1 cellular context compared by ENCODE assay signal in the genomic region with DNA sequence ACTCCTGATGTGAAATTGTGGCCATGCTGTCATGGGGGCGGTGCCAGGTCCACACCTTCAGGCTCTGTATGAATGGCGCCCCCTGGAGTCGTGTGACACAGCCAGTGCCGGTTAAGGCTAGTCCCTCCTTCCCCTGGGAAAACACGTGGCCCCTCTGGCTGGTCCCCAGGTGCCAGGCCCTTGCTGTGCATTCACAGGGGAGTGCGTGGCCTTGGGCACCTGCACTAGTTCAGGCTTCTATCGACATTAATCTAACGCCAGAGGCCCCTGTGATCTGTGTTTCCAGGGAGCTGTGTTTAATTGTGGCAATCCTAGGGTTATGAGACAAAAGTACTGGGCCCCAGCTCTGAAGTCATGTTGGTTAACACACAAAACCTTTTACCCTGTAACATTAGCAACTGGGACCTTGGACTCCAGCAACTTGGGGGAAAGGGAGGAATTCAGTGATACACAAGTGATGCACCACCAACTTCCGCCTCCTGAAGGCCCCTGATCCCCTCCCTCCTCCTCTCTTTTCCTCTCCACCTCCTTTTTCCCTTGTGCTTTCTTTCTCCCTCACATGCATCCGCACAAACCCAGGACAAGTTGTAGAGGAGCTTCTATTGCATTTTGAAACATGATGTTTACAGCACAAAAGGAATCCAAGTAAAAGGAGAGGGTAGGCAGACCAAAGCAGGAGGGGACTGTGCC.
TF ChIP-seq lines count a peak whose summit lies in the region.

No MANE protein-coding gene starts in this region.

TF ChIP-seq in WTC11, 78 proteins besides CTCF, POLR2A, EP300 and RAD21 (continued from another document):
- TF ChIP-seq, protein P1, sequence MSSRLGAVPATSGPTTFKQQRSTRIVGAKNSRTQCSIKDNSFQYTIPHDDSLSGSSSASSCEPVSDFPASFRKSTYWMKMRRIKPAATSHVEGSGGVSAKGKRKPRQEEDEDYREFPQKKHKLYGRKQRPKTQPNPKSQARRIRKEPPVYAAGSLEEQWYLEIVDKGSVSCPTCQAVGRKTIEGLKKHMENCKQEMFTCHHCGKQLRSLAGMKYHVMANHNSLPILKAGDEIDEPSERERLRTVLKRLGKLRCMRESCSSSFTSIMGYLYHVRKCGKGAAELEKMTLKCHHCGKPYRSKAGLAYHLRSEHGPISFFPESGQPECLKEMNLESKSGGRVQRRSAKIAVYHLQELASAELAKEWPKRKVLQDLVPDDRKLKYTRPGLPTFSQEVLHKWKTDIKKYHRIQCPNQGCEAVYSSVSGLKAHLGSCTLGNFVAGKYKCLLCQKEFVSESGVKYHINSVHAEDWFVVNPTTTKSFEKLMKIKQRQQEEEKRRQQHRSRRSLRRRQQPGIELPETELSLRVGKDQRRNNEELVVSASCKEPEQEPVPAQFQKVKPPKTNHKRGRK (CRISPR knock-in tag; IDR thresholded peaks at IDR 0.05; ENCODE audit: borderline replicate concordance): no peak
- TF ChIP-seq TCF7 (CRISPR knock-in tag; IDR thresholded peaks at IDR 0.05; ENCODE audit: low read depth) (no peak), NFE2L1 (CRISPR knock-in tag; IDR thresholded peaks at IDR 0.05) (no peak), JAZF1 (CRISPR knock-in tag; IDR thresholded peaks at IDR 0.05) (no peak), OVOL2 (CRISPR knock-in tag; IDR thresholded peaks at IDR 0.05; ENCODE audit: borderline replicate concordance) (no peak), SP1 (CRISPR knock-in tag; conservative IDR thresholded peaks at IDR 0.05) (0 out of 2 replicates have a peak, but pooled peaks have one; percentile 21), GABPB1 (CRISPR knock-in tag; IDR thresholded peaks at IDR 0.05) (peak; percentile 56; the same call in 1 of the 2 replicates), FOXK1 (CRISPR knock-in tag; IDR thresholded peaks at IDR 0.05) (no peak), ESRRA (CRISPR knock-in tag; IDR thresholded peaks at IDR 0.05; ENCODE audit: borderline replicate concordance) (no peak), RELA (CRISPR knock-in tag; IDR thresholded peaks at IDR 0.05; ENCODE audit: borderline replicate concordance) (no peak), NR3C1 (CRISPR knock-in tag; conservative IDR thresholded peaks at IDR 0.05; ENCODE audit: low read depth) (no peak), ZNF396 (CRISPR knock-in tag; IDR thresholded peaks at IDR 0.05; ENCODE audit: borderline replicate concordance) (no peak)
- TF ChIP-seq, protein P2, sequence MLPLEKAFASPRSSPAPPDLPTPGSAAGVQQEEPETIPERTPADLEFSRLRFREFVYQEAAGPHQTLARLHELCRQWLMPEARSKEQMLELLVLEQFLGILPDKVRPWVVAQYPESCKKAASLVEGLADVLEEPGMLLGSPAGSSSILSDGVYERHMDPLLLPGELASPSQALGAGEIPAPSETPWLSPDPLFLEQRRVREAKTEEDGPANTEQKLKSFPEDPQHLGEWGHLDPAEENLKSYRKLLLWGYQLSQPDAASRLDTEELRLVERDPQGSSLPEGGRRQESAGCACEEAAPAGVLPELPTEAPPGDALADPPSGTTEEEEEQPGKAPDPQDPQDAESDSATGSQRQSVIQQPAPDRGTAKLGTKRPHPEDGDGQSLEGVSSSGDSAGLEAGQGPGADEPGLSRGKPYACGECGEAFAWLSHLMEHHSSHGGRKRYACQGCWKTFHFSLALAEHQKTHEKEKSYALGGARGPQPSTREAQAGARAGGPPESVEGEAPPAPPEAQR (CRISPR knock-in tag; IDR thresholded peaks at IDR 0.05): no peak
- TF ChIP-seq, protein P3, sequence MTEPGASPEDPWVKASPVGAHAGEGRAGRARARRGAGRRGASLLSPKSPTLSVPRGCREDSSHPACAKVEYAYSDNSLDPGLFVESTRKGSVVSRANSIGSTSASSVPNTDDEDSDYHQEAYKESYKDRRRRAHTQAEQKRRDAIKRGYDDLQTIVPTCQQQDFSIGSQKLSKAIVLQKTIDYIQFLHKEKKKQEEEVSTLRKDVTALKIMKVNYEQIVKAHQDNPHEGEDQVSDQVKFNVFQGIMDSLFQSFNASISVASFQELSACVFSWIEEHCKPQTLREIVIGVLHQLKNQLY (CRISPR knock-in tag; IDR thresholded peaks at IDR 0.05): no peak
- TF ChIP-seq, protein P4, sequence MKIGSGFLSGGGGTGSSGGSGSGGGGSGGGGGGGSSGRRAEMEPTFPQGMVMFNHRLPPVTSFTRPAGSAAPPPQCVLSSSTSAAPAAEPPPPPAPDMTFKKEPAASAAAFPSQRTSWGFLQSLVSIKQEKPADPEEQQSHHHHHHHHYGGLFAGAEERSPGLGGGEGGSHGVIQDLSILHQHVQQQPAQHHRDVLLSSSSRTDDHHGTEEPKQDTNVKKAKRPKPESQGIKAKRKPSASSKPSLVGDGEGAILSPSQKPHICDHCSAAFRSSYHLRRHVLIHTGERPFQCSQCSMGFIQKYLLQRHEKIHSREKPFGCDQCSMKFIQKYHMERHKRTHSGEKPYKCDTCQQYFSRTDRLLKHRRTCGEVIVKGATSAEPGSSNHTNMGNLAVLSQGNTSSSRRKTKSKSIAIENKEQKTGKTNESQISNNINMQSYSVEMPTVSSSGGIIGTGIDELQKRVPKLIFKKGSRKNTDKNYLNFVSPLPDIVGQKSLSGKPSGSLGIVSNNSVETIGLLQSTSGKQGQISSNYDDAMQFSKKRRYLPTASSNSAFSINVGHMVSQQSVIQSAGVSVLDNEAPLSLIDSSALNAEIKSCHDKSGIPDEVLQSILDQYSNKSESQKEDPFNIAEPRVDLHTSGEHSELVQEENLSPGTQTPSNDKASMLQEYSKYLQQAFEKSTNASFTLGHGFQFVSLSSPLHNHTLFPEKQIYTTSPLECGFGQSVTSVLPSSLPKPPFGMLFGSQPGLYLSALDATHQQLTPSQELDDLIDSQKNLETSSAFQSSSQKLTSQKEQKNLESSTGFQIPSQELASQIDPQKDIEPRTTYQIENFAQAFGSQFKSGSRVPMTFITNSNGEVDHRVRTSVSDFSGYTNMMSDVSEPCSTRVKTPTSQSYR (CRISPR knock-in tag; IDR thresholded peaks at IDR 0.05): no peak
- TF ChIP-seq, protein P5, sequence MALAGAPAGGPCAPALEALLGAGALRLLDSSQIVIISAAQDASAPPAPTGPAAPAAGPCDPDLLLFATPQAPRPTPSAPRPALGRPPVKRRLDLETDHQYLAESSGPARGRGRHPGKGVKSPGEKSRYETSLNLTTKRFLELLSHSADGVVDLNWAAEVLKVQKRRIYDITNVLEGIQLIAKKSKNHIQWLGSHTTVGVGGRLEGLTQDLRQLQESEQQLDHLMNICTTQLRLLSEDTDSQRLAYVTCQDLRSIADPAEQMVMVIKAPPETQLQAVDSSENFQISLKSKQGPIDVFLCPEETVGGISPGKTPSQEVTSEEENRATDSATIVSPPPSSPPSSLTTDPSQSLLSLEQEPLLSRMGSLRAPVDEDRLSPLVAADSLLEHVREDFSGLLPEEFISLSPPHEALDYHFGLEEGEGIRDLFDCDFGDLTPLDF (CRISPR knock-in tag; IDR thresholded peaks at IDR 0.05): no peak
- TF ChIP-seq, protein P6, sequence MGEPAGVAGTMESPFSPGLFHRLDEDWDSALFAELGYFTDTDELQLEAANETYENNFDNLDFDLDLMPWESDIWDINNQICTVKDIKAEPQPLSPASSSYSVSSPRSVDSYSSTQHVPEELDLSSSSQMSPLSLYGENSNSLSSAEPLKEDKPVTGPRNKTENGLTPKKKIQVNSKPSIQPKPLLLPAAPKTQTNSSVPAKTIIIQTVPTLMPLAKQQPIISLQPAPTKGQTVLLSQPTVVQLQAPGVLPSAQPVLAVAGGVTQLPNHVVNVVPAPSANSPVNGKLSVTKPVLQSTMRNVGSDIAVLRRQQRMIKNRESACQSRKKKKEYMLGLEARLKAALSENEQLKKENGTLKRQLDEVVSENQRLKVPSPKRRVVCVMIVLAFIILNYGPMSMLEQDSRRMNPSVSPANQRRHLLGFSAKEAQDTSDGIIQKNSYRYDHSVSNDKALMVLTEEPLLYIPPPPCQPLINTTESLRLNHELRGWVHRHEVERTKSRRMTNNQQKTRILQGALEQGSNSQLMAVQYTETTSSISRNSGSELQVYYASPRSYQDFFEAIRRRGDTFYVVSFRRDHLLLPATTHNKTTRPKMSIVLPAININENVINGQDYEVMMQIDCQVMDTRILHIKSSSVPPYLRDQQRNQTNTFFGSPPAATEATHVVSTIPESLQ (CRISPR knock-in tag; IDR thresholded peaks at IDR 0.05): no peak
- TF ChIP-seq, protein P7, sequence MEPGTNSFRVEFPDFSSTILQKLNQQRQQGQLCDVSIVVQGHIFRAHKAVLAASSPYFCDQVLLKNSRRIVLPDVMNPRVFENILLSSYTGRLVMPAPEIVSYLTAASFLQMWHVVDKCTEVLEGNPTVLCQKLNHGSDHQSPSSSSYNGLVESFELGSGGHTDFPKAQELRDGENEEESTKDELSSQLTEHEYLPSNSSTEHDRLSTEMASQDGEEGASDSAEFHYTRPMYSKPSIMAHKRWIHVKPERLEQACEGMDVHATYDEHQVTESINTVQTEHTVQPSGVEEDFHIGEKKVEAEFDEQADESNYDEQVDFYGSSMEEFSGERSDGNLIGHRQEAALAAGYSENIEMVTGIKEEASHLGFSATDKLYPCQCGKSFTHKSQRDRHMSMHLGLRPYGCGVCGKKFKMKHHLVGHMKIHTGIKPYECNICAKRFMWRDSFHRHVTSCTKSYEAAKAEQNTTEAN (CRISPR knock-in tag; IDR thresholded peaks at IDR 0.05): no peak
